11 cellular contexts compared by ENCODE assay signal in the genomic region with DNA sequence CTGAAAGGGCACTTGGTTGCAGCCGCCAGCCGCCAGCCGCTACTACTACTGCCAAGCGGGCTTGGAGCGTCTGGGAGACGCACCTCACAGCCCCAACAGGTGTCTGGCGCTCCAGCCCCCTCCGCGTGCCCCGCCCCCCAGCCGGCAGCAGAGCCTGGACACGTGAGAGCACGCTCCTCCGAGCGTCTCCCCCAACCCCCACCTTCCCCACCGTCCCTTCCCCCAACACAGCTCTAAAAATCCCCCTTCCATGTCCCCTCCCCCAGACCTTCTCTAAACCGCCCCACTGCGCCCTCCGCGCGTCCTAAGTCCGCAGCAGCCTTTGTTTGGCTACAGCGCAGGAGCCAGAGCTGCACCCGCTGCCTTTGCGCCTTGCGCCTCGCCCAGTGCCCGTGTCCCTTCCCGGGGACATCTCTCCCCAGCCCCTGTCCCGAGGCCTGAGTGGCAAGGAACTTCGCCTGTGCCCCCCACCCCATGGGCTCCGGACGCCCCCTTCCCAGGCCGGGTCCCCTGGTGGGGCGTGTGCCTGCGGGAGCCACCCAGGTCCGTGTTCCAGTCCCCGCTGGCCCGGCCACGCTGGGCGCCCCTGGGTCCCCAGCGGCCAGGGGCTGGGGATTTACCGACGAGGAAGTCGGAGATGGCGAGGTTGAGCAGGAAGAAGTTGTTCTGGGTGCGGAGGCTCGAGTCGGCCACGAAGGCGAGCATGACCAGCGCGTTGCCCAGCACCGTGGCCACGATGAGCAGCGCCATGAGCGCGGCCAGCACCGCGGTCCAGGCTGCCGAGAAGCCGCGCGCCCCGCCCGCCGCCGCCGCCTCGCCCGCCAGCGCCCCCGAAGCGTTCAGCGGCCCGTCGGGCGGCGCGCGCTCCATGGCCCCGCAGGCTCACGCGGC. TPM values are rescaled to one million over a fixed set of nuclear protein-coding genes. Genes with fewer than 3 reads are reported as not detected.
DNase-seq lines count a peak whose midpoint lies in the region; ATAC-seq and TF ChIP-seq lines count a peak whose summit lies in the region.
"Had no signal": no experiment of that assay in that cellular context is flagged by ENCODE, and none has a peak within 500 bp of the region (broad histone marks: within the 10 kb centered on the region; RNA-seq: fewer than 3 reads in every experiment).

No MANE protein-coding gene starts in this region.

- H3K9me3 ChIP-seq in heart left ventricle (no peaks in the 10 kb centered on the region), iPS-15b (ENCODE audit: control insufficient read depth, insufficient read depth, low read length) (no peaks in the 10 kb centered on the region)
- H3K9me3 ChIP-seq: tibial nerve had no signal

- H3K27me3 ChIP-seq in heart left ventricle, result peaks cover 42 to 91% (median 68%) of the 10 kb centered on the region in 9 donors
- H3K27me3 ChIP-seq in iPS-15b (ENCODE audit: control insufficient read depth, insufficient read depth, low read length), result peaks cover 29% of the 10 kb centered on the region

- TF ChIP-seq POLR2A in heart left ventricle (IDR thresholded peaks at IDR 0.05), result no peak

- H3K27ac ChIP-seq in heart left ventricle, result no peak overlapping the region
- no peak overlapping the region for H3K27ac ChIP-seq in urinary bladder (ENCODE audit: low read depth)
- H3K27ac ChIP-seq: tibial nerve had no signal

- intact Hi-C loops in heart left ventricle (cut with DNase I), result no loop called here
- intact Hi-C loops in left ventricle myocardium superior (cut with micrococcal nuclease), result no loop called here
- intact Hi-C loops in posterior vena cava (cut with DNase I), result no loop called here

- no peak overlapping the region for H3K9ac ChIP-seq in iPS-15b (ENCODE audit: low read depth, low read length)

- DNase-seq in heart left ventricle (peak in 1 of 5 donors; percentile 24), left ventricle myocardium superior (no peak), SK-N-DZ (ENCODE audit: low spot score) (peak; percentile 70), NCI-H2107 (lab: John Stamatoyannopoulos, UW) (no peak), posterior vena cava (ENCODE audit: low spot score) (no peak), HCEC 1CT (no peak)
- DNase-seq: EL had no signal

- H3K4me3 ChIP-seq in heart left ventricle (peak overlapping the region in 7 of 12 donors; percentile 24 to 61 (median 40)), iPS-15b (ENCODE audit: low read depth, low read length) (peak overlapping the region; percentile 49), urinary bladder (ENCODE audit: low read depth, low read length) (peak overlapping the region; percentile 52)

- WGBS in heart left ventricle, 4 donors, result 1 to 4% (median 2%) methylated on average over 19 to 84 of the region's 84 CpGs
- WGBS in urinary bladder, result 1% methylated on average over 84 of the region's 84 CpGs

- ATAC-seq in heart left ventricle (no peak), left ventricle myocardium superior (no peak)

- H3K36me3 ChIP-seq in heart left ventricle, result no peaks in the 10 kb centered on the region
- peaks cover 2% of the 10 kb centered on the region for H3K36me3 ChIP-seq in iPS-15b (ENCODE audit: control insufficient read depth, insufficient read depth, low read length)
- H3K36me3 ChIP-seq in urinary bladder (ENCODE audit: insufficient read depth), result no peaks in the 10 kb centered on the region
- H3K36me3 ChIP-seq: tibial nerve had no signal

- TF ChIP-seq CTCF in heart left ventricle (IDR thresholded peaks at IDR 0.05), result no peak

- H3K4me1 ChIP-seq in heart left ventricle (peaks cover 0 to 29% (median 10%) of the 10 kb centered on the region in 12 donors), iPS-15b (ENCODE audit: control insufficient read depth, insufficient read depth, low read length) (no peaks in the 10 kb centered on the region), urinary bladder (ENCODE audit: insufficient read depth) (no peaks in the 10 kb centered on the region)

RNA-seq across cellular contexts. Expression of gene HRH3, which starts 0.7 kb away (rescaled TPM):
- total RNA-seq in heart left ventricle (not detected), left ventricle myocardium superior (not detected), urinary bladder (0.16 TPM), posterior vena cava (not detected)
- polyA plus RNA-seq in heart left ventricle (not detected), urinary bladder (0.10 TPM)
- 25.7 and 26.4 TPM in 2 replicates for polyA plus RNA-seq in SK-N-DZ (2014; cell fraction: cytosol; rRNA removed)
- 47.8 and 48.8 TPM in 2 replicates for polyA plus RNA-seq in SK-N-DZ (2014; cell fraction: nucleus; rRNA removed)
- total RNA-seq: epithelial cell of proximal tubule, tibial nerve had no signal

RNA-seq across cellular contexts. Expression of gene OSBPL2, which starts 19.0 kb away (rescaled TPM):
- total RNA-seq in heart left ventricle, result 10 to 100 TPM; 20.7 to 57.9 (median 40.3) TPM
- 10 to 100 TPM; 20.0 to 21.7 TPM for polyA plus RNA-seq in heart left ventricle
- 60.0 TPM for total RNA-seq in left ventricle myocardium superior
- polyA plus RNA-seq in SK-N-DZ (2014; cell fraction: cytosol; rRNA removed), result 28.1 and 29.7 TPM in 2 replicates
- 48.6 and 51.1 TPM in 2 replicates for polyA plus RNA-seq in SK-N-DZ (2014; cell fraction: nucleus; rRNA removed)
- 40.1 TPM for total RNA-seq in urinary bladder
- polyA plus RNA-seq in urinary bladder, result 24.7 TPM
- 10 to 100 TPM; 31.8 to 34.7 TPM for total RNA-seq in posterior vena cava

RNA-seq across cellular contexts. Expression of gene MTG2, which starts 36.5 kb away (rescaled TPM):
- total RNA-seq in heart left ventricle (10 to 100 TPM; 20.7 to 36.8 (median 26.5) TPM), left ventricle myocardium superior (27.3 TPM), urinary bladder (10.3 TPM), posterior vena cava (10 to 100 TPM; 19.8 to 23.8 TPM)
- polyA plus RNA-seq in heart left ventricle (10 to 100 TPM; 28.9 to 40.7 TPM), urinary bladder (25.8 TPM)
- 39.2 and 49.2 TPM in 2 replicates for polyA plus RNA-seq in SK-N-DZ (2014; cell fraction: cytosol; rRNA removed)
- polyA plus RNA-seq in SK-N-DZ (2014; cell fraction: nucleus; rRNA removed), result 24.7 and 44.5 TPM in 2 replicates
